In the genomic region with DNA sequence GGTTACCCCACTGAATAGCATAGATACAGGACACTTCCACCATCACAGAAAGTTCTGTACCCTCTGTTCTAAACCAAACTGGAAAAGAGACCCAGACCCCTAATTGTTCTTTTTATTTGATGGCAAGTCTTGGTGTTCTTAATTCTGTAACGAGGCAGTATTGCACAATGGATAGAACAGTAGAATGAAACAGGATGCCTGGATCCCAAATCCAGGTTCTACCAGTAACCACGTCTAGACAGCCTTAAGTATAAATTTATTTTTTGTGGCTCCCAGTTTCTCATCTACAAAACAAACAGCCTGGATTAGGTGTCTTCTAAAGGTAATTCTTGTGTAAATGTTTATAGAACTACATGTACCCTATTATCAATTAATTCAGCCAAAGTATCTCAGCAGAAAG, we compare ENCODE assay signal across 30 cellular contexts.
"Had no signal": no experiment of that assay in that cellular context is flagged by ENCODE, and none has a peak within 500 bp of the region (broad histone marks: within the 10 kb centered on the region; RNA-seq: fewer than 3 reads in every experiment).

No MANE protein-coding gene starts in this region.

- H3K27ac ChIP-seq: left ventricle myocardium inferior, neural progenitor cell, neutrophil, parathyroid adenoma, psoas muscle, right atrium auricular region, skin epidermis, stomach, testis, thyroid gland, upper lobe of right lung had no signal

- H3K79me2 ChIP-seq: parathyroid adenoma had no signal

- H3K27me3 Mint-ChIP-seq: naive B cell; stimulated activated naive B cell treated with anti-CD40 and anti-IgM and Interleukin-4, amounts not matched to agents 10 μg/mL and 1 μg/mL and 100 μg/mL, for 72 hours had no signal

- H3K27ac Mint-ChIP-seq: immature natural killer cell, mesothelial cell of epicardium, natural killer cell, nephron progenitor cell, neural progenitor cell had no signal

- H3K27me3 ChIP-seq: neural progenitor cell, neutrophil, right atrium auricular region, stomach, testis, thyroid gland, upper lobe of right lung had no signal

- H3K9me3 ChIP-seq: left ventricle myocardium inferior, neutrophil, psoas muscle, right atrium auricular region, stomach, testis, thyroid gland, upper lobe of right lung had no signal

- H3K4me3 Mint-ChIP-seq: immature natural killer cell; mesothelial cell of epicardium; naive B cell; natural killer cell; nephron progenitor cell; neural progenitor cell; stimulated activated naive B cell treated with anti-CD40 and anti-IgM and Interleukin-4, amounts not matched to agents 10 μg/mL and 1 μg/mL and 100 μg/mL, for 72 hours had no signal

- H3K4me2 ChIP-seq: neural progenitor cell had no signal

- H2AFZ ChIP-seq: neural progenitor cell, parathyroid adenoma had no signal

- H3K4me1 Mint-ChIP-seq: immature natural killer cell, natural killer cell, nephron progenitor cell, neural progenitor cell had no signal

- DNase-seq: hypothalamus; immature natural killer cell; islet precursor cell; left ventricle myocardium inferior; mesendoderm; naive B cell; natural killer cell; nephron progenitor cell; occipital lobe; psoas muscle; stimulated activated CD4-positive, alpha-beta T cell treated with anti-CD3 and anti-CD28 coated beads, Interleukin-12 subunit alpha, Interleukin-12 subunit beta, amount 100 ng/mL, for 4 hours; stimulated activated CD4-positive, alpha-beta T cell treated with anti-CD3 and anti-CD28 coated beads, Interleukin-15, amount 100 ng/mL, for 24 hours; stimulated activated CD4-positive, alpha-beta T cell treated with anti-CD3 and anti-CD28 coated beads, Interleukin-2, amount 100 ng/mL, for 24 hours; stimulated activated CD4-positive, alpha-beta T cell treated with anti-CD3 and anti-CD28 coated beads, Interleukin-4, amount 100 ng/mL, for 1 hour; stimulated activated naive B cell treated with anti-CD40 and anti-IgM and Interleukin-4, amounts not matched to agents 10 μg/mL and 1 μg/mL and 100 μg/mL, for 72 hours; stimulated activated naive CD8-positive, alpha-beta T cell treated with anti-CD3 and anti-CD28 coated beads, Interleukin-15, Interleukin-2, amounts not matched to agents 100 U/mL and 50 U/mL, for 24 hours; stomach; testis; thyroid gland; trophoblast cell; upper lobe of right lung had no signal

- H3K9me3 Mint-ChIP-seq: immature natural killer cell; mesothelial cell of epicardium; naive B cell; natural killer cell; nephron progenitor cell; neural progenitor cell; stimulated activated naive B cell treated with anti-CD40 and anti-IgM and Interleukin-4, amounts not matched to agents 10 μg/mL and 1 μg/mL and 100 μg/mL, for 72 hours had no signal

- FAIRE-seq: urothelium cell line had no signal

- H3K4me1 ChIP-seq: left ventricle myocardium inferior, neural progenitor cell, parathyroid adenoma, psoas muscle, stomach, testis, thyroid gland, upper lobe of right lung had no signal

- ATAC-seq: natural killer cell; psoas muscle; sciatic nerve; stimulated activated naive B cell treated with anti-CD40 and anti-IgM and Interleukin-4, amounts not matched to agents 10 μg/mL and 1 μg/mL and 100 μg/mL, for 72 hours; stimulated activated naive CD8-positive, alpha-beta T cell treated with anti-CD3 and anti-CD28 coated beads, Interleukin-15, Interleukin-2, amounts not matched to agents 100 U/mL and 50 U/mL, for 24 hours; upper lobe of right lung had no signal

- H3K9ac ChIP-seq: neural progenitor cell, parathyroid adenoma had no signal

- H3K4me3 ChIP-seq: left ventricle myocardium inferior, lung, neural progenitor cell, psoas muscle, right atrium auricular region, skin epidermis, stomach, testis, thyroid gland, upper lobe of right lung had no signal
